ENCODE assay signal across 12 cellular contexts in genomic region chr12:120241561-120242274, GRCh38. TPM values are rescaled to one million over a fixed set of nuclear protein-coding genes. Genes with fewer than 3 reads are reported as not detected.
DNase-seq lines count a peak whose midpoint lies in the region; ATAC-seq and TF ChIP-seq lines count a peak whose summit lies in the region.
"Had no signal": no experiment of that assay in that cellular context is flagged by ENCODE, and none has a peak within 500 bp of the region (broad histone marks: within the 10 kb centered on the region; RNA-seq: fewer than 3 reads in every experiment).

No MANE protein-coding gene starts in this region.

- H3F3A ChIP-seq in GM23338 (replicated peaks; ENCODE audit: low read depth): 0 out of 2 replicates have a peak, but pooled peaks cover 3% of the 10 kb centered on the region

- H3K36me3 ChIP-seq in GM23338 (ENCODE audit: insufficient read depth): no peaks in the 10 kb centered on the region; the same call in 1 of the 2 replicates
- H3K36me3 ChIP-seq in sigmoid colon: no peaks in the 10 kb centered on the region

- CTCF ChIA-PET in activated CD4-positive, alpha-beta memory T cell treated with anti-CD3 and anti-CD28 coated beads, Interleukin-2, amount 10 ng/mL, durations not matched to agents 7 days and 5 days (lab: Charles Lee): interaction anchor here (4.8 kb wide), 1 partner anchor 25 kb away, joined by 23 read pairs; the partner anchor contains the start of gene PXN

- no peak for TF ChIP-seq CTCF in GM23338 (conservative IDR thresholded peaks at IDR 0.05; ENCODE audit: low read depth in 2 of 2)
- no peak for TF ChIP-seq CTCF in glutamatergic neuron (IDR thresholded peaks at IDR 0.05; ENCODE audit: partially characterized antibody, unreplicated experiment)
- TF ChIP-seq CTCF in sigmoid colon (IDR thresholded peaks at IDR 0.05): no peak
- TF ChIP-seq CTCF in progenitor cell of endocrine pancreas (IDR thresholded peaks at IDR 0.05; ENCODE audit: unreplicated experiment): no peak

- H3K27me3 Mint-ChIP-seq in GM23338 (ENCODE audit: insufficient read depth, low read depth, poor library complexity) (peaks cover 10% of the 10 kb centered on the region), glutamatergic neuron (ENCODE audit: unreplicated experiment) (no peaks in the 10 kb centered on the region), progenitor cell of endocrine pancreas (no peaks in the 10 kb centered on the region)
- H3K27me3 Mint-ChIP-seq in activated CD4-positive, alpha-beta memory T cell treated with anti-CD3 and anti-CD28 coated beads, Interleukin-2, amount 10 ng/mL, durations not matched to agents 7 days and 5 days: no peaks in the 10 kb centered on the region

- peaks cover 97% of the 10 kb centered on the region for H3K79me2 ChIP-seq in GM23338 (replicated peaks; ENCODE audit: insufficient read depth)

- H3K4me3 Mint-ChIP-seq in GM23338 (no peak overlapping the region; the same call in 2 of the 3 replicates), glutamatergic neuron (ENCODE audit: unreplicated experiment) (no peak overlapping the region), progenitor cell of endocrine pancreas (ENCODE audit: low read depth) (no peak overlapping the region)
- H3K4me3 Mint-ChIP-seq in activated CD4-positive, alpha-beta memory T cell treated with anti-CD3 and anti-CD28 coated beads, Interleukin-2, amount 10 ng/mL, durations not matched to agents 7 days and 5 days: no peak overlapping the region
- H3K4me3 Mint-ChIP-seq: memory B cell had no signal

- H4K20me1 ChIP-seq in GM23338 (replicated peaks; ENCODE audit: insufficient read depth): peaks cover 18% of the 10 kb centered on the region

- H3K9me3 ChIP-seq in sigmoid colon: no peaks in the 10 kb centered on the region

- WGBS in sigmoid colon, 2 donors: 75 to 83% methylated on average over 9 of the region's 9 CpGs

- no peak overlapping the region for H3K4me3 ChIP-seq in GM23338
- no peak overlapping the region for H3K4me3 ChIP-seq in sigmoid colon

- H3K36me3 Mint-ChIP-seq in GM23338 (ENCODE audit: low read depth) (no peaks in the 10 kb centered on the region; the same call in 2 of the 3 replicates), glutamatergic neuron (ENCODE audit: unreplicated experiment) (no peaks in the 10 kb centered on the region), progenitor cell of endocrine pancreas (ENCODE audit: insufficient read depth) (no peaks in the 10 kb centered on the region)
- H3K36me3 Mint-ChIP-seq in activated CD4-positive, alpha-beta memory T cell treated with anti-CD3 and anti-CD28 coated beads, Interleukin-2, amount 10 ng/mL, durations not matched to agents 7 days and 5 days (ENCODE audit: low read depth): peaks cover 36% of the 10 kb centered on the region
- H3K36me3 Mint-ChIP-seq: memory B cell had no signal

- no peak overlapping the region for H2AFZ ChIP-seq in GM23338

- intact Hi-C loops in sigmoid colon (cut with DNase I): no loop called here

- no peak for DNase-seq in GM23338 (ENCODE audit: low spot score)
- DNase-seq in activated CD4-positive, alpha-beta memory T cell treated with anti-CD3 and anti-CD28 coated beads, Interleukin-2, amount 10 ng/mL, durations not matched to agents 7 days and 5 days: no peak
- no peak for DNase-seq in glutamatergic neuron
- no peak for DNase-seq in sigmoid colon
- DNase-seq in globus pallidus (ENCODE audit: low spot score): no peak
- no peak for DNase-seq in progenitor cell of endocrine pancreas (ENCODE audit: low spot score, unreplicated experiment)
- DNase-seq in activated CD4-positive, alpha-beta T cell treated with anti-CD3 and anti-CD28 coated beads, Interleukin-2, amount 50 U/mL, for 1 hour: no peak
- DNase-seq: activated CD4-positive, CD25-positive, alpha-beta regulatory T cell treated with anti-CD3 and anti-CD28 coated beads, Interleukin-2, amount 50 U/mL, for 72 hours; aorta; NCI-H2081 had no signal

- H3K9me3 Mint-ChIP-seq in GM23338 (no peaks in the 10 kb centered on the region), glutamatergic neuron (ENCODE audit: unreplicated experiment) (peaks cover 2% of the 10 kb centered on the region), progenitor cell of endocrine pancreas (ENCODE audit: low read depth) (no peaks in the 10 kb centered on the region)
- no peaks in the 10 kb centered on the region for H3K9me3 Mint-ChIP-seq in activated CD4-positive, alpha-beta memory T cell treated with anti-CD3 and anti-CD28 coated beads, Interleukin-2, amount 10 ng/mL, durations not matched to agents 7 days and 5 days
- H3K9me3 Mint-ChIP-seq: memory B cell had no signal

- H3K4me1 Mint-ChIP-seq in GM23338 (peaks cover 43% of the 10 kb centered on the region), glutamatergic neuron (ENCODE audit: low read depth, unreplicated experiment) (peaks cover 16% of the 10 kb centered on the region), progenitor cell of endocrine pancreas (ENCODE audit: low read depth) (peaks cover 7% of the 10 kb centered on the region)
- peaks cover 68% of the 10 kb centered on the region for H3K4me1 Mint-ChIP-seq in activated CD4-positive, alpha-beta memory T cell treated with anti-CD3 and anti-CD28 coated beads, Interleukin-2, amount 10 ng/mL, durations not matched to agents 7 days and 5 days
- H3K4me1 Mint-ChIP-seq: memory B cell had no signal

- POLR2A ChIA-PET in activated CD4-positive, alpha-beta memory T cell treated with anti-CD3 and anti-CD28 coated beads, Interleukin-2, amount 10 ng/mL, durations not matched to agents 7 days and 5 days (lab: Charles Lee): interaction anchor here (1.0 to 16.9 kb wide), 6 partner anchors 9 to 50 kb away, joined by 3 to 338 read pairs (median 10); partner anchors contain the start of genes PXN, RNU4-1, RNU4-2 and RPLP0

- 0 out of 2 replicates have a peak overlapping the region, but pooled peaks have one; percentile 50 for H3K27ac ChIP-seq in GM23338 (ENCODE audit: low read depth)
- H3K27ac ChIP-seq in sigmoid colon: peak overlapping the region; percentile 33 to 68 (median 56)

- H3K27me3 ChIP-seq in GM23338 (ENCODE audit: insufficient read depth) (no peaks in the 10 kb centered on the region), sigmoid colon (no peaks in the 10 kb centered on the region)

- H3K4me1 ChIP-seq in GM23338 (ENCODE audit: insufficient read depth) (peaks cover 23% of the 10 kb centered on the region), sigmoid colon (peaks cover 0 to 94% (median 83%) of the 10 kb centered on the region in 4 donors)

- ATAC-seq in GM23338 (peak; percentile 11; the same call in 2 of the 3 replicates), GM19351 (IDR thresholded peaks at IDR 0.05; ENCODE audit: unreplicated experiment) (no peak)

- TF ChIP-seq POLR2A in sigmoid colon (IDR thresholded peaks at IDR 0.05): no peak

- no peak for TF ChIP-seq EP300 in sigmoid colon (IDR thresholded peaks at IDR 0.05)

- no peaks in the 10 kb centered on the region for H3K9me2 ChIP-seq in GM23338 (ENCODE audit: insufficient read depth)

- H3K27ac Mint-ChIP-seq in GM23338 (peak overlapping the region; percentile 28; the same call in 1 of the 2 replicates), glutamatergic neuron (ENCODE audit: unreplicated experiment) (peak overlapping the region; percentile 44), progenitor cell of endocrine pancreas (no peak overlapping the region)
- peak overlapping the region; percentile 3 for H3K27ac Mint-ChIP-seq in activated CD4-positive, alpha-beta memory T cell treated with anti-CD3 and anti-CD28 coated beads, Interleukin-2, amount 10 ng/mL, durations not matched to agents 7 days and 5 days
- H3K27ac Mint-ChIP-seq: memory B cell had no signal

- no peak overlapping the region for H3K4me2 ChIP-seq in GM23338

RNA-seq across cellular contexts. Expression of gene PXN, which starts 23.8 kb away (rescaled TPM):
- total RNA-seq in GM23338 (2014; rRNA removed; shearing (Covaris generic)): 69.3 and 76.0 TPM in 2 replicates
- polyA plus RNA-seq in GM23338 (2016; fragmentation: Nextera tagmentation; extraction: Ambion mirVana): 38.4 and 39.0 TPM in 2 replicates
- total RNA-seq in activated CD4-positive, alpha-beta memory T cell treated with anti-CD3 and anti-CD28 coated beads, Interleukin-2, amount 10 ng/mL, durations not matched to agents 7 days and 5 days: 100 to 1,000 TPM; 271 to 274 TPM
- 39.5 TPM for total RNA-seq in glutamatergic neuron (ENCODE audit: unreplicated experiment)
- total RNA-seq in sigmoid colon: 100 to 1,000 TPM in 1 of 4 donors, 10 to 100 TPM in 3; 41.0 to 127 (median 42.7) TPM
- polyA plus RNA-seq in sigmoid colon: 100 to 1,000 TPM in 2 of 3 donors, 10 to 100 TPM in 1; 79.3 to 111 (median 101) TPM
- total RNA-seq in progenitor cell of endocrine pancreas: 71.4 and 71.8 TPM in 2 replicates

RNA-seq across cellular contexts. Expression of gene RPLP0, which starts 40.8 kb away (rescaled TPM):
- total RNA-seq in GM23338 (2014; rRNA removed; shearing (Covaris generic)): 4,855 and 4,916 TPM in 2 replicates
- polyA plus RNA-seq in GM23338 (2016; fragmentation: Nextera tagmentation; extraction: Ambion mirVana) (2,219 and 2,404 TPM in 2 replicates), sigmoid colon (1,000 to 10,000 TPM; 3,521 to 5,499 (median 3,713) TPM)
- total RNA-seq in activated CD4-positive, alpha-beta memory T cell treated with anti-CD3 and anti-CD28 coated beads, Interleukin-2, amount 10 ng/mL, durations not matched to agents 7 days and 5 days: 1,000 to 10,000 TPM; 1,823 to 1,853 TPM
- total RNA-seq in glutamatergic neuron (ENCODE audit: unreplicated experiment) (1,238 TPM), sigmoid colon (1,000 to 10,000 TPM; 2,593 to 3,468 (median 2,960) TPM), progenitor cell of endocrine pancreas (2,127 and 2,195 TPM in 2 replicates)

RNA-seq across cellular contexts. Expression of gene GCN1, which starts 47.2 kb away (rescaled TPM):
- 141 and 177 TPM in 2 replicates for total RNA-seq in GM23338 (2014; rRNA removed; shearing (Covaris generic))
- polyA plus RNA-seq in GM23338 (2016; fragmentation: Nextera tagmentation; extraction: Ambion mirVana) (18.0 and 18.2 TPM in 2 replicates), sigmoid colon (10 to 100 TPM in 2 of 3 donors, 1 to 10 TPM in 1; 9.2 to 43.3 (median 18.0) TPM)
- total RNA-seq in activated CD4-positive, alpha-beta memory T cell treated with anti-CD3 and anti-CD28 coated beads, Interleukin-2, amount 10 ng/mL, durations not matched to agents 7 days and 5 days: 10 to 100 TPM; 86.0 to 94.3 TPM
- total RNA-seq in glutamatergic neuron (ENCODE audit: unreplicated experiment) (173 TPM), sigmoid colon (10 to 100 TPM; 30.3 to 70.3 (median 40.4) TPM), progenitor cell of endocrine pancreas (117 and 131 TPM in 2 replicates)

RNA-seq across cellular contexts. Expression of gene RNU4-2, which starts 50.0 kb away (rescaled TPM):
- total RNA-seq in GM23338 (2014; rRNA removed; shearing (Covaris generic)): under 0.01 TPM in 1 of 2 replicates, not detected in the other
- polyA plus RNA-seq in GM23338 (2016; fragmentation: Nextera tagmentation; extraction: Ambion mirVana) (9.5 TPM in 1 of 2 replicates, not detected in the other), sigmoid colon (not detected)
- 1,000 to 10,000 TPM; 3,547 to 4,143 TPM for total RNA-seq in activated CD4-positive, alpha-beta memory T cell treated with anti-CD3 and anti-CD28 coated beads, Interleukin-2, amount 10 ng/mL, durations not matched to agents 7 days and 5 days
- total RNA-seq in glutamatergic neuron (ENCODE audit: unreplicated experiment) (8,083 TPM), sigmoid colon (under 1 TPM; under 0.01 TPM), progenitor cell of endocrine pancreas (8,238 and 8,322 TPM in 2 replicates)
- polyA plus RNA-seq: aorta had no signal

RNA-seq across cellular contexts. Expression of gene RNU4-1, which starts 51.3 kb away (rescaled TPM):
- under 0.01 TPM in 1 of 2 replicates, not detected in the other for total RNA-seq in GM23338 (2014; rRNA removed; shearing (Covaris generic))
- 6.0 and 6.4 TPM in 2 replicates for polyA plus RNA-seq in GM23338 (2016; fragmentation: Nextera tagmentation; extraction: Ambion mirVana)
- total RNA-seq in activated CD4-positive, alpha-beta memory T cell treated with anti-CD3 and anti-CD28 coated beads, Interleukin-2, amount 10 ng/mL, durations not matched to agents 7 days and 5 days: 1,000 to 10,000 TPM; 1,910 to 2,156 TPM
- total RNA-seq in glutamatergic neuron (ENCODE audit: unreplicated experiment): 5,722 TPM
- total RNA-seq in sigmoid colon: under 1 TPM in 3 of 4 donors, not detected in 1; under 0.01 TPM
- not detected for polyA plus RNA-seq in sigmoid colon
- 6,474 and 7,038 TPM in 2 replicates for total RNA-seq in progenitor cell of endocrine pancreas
- polyA plus RNA-seq: aorta had no signal
